9 cellular contexts compared by ENCODE assay signal in the genomic region with DNA sequence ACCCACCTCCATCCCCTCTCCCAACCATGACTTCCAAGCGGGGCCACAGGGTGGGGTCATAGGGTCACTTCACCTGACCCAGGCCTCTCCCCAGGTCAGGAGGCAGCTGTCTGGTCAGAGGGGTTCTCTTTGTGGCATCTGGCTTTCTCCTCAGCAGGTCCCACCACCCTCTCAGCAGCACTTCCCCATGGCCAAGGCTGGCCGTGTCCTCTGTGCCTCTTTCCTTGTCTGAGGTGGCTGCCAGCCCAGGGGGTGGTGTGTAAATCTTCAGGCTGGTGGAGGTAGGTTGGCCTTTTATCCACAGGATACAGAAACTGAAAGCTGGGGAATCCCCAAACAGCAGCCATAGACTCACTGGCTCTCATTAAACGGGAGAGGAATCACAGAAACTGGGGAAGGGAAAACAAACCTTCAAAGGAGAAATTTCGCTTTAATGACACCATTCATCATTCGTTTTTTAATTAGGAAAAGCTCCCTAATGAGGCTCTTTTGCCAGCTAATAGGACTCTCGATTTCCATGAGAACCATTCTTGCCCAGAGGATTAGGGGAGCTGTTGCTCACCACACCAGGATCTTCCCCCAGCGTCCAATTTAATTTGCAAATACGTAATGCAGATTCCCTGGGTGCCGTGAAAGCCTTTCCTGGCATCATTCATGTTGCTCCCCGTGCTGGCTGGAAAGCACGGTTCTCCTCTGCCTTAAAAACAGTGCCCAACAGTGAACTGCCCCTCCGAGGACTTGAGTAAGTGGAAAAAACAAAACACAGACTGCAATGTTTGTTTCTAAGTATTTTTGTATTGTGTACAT. TPM values are rescaled to one million over a fixed set of nuclear protein-coding genes. Genes with fewer than 3 reads are reported as not detected.
DNase-seq lines count a peak whose midpoint lies in the region; ATAC-seq and TF ChIP-seq lines count a peak whose summit lies in the region.
"Had no signal": no experiment of that assay in that cellular context is flagged by ENCODE, and none has a peak within 500 bp of the region (broad histone marks: within the 10 kb centered on the region; RNA-seq: fewer than 3 reads in every experiment).

No MANE protein-coding gene starts in this region.

- H3K4me3 ChIP-seq in tibial artery: no peak overlapping the region

- CTCF ChIA-PET in Calu3 (lab: Charles Lee): interaction anchor here (0.5 to 0.6 kb wide), 2 partner anchors 87 to 150 kb away, joined by 3 read pairs; no protein-coding TSS in a partner anchor

- no peaks in the 10 kb centered on the region for H3K27me3 ChIP-seq in tibial artery

- intact Hi-C loops in Calu3 (cut with micrococcal nuclease; ENCODE audit: unreplicated experiment) (no loop called here), tibial artery (cut with DNase I; ENCODE audit: low total_unique reads) (no loop called here)

- H3K27ac Mint-ChIP-seq in Calu3 (ENCODE audit: unreplicated experiment) (no peak overlapping the region), naive B cell (peak overlapping the region in 2 of 6 donors; percentile 45 to 48)

- no peaks in the 10 kb centered on the region for H3K4me1 ChIP-seq in tibial artery

- H3K36me3 ChIP-seq in tibial artery: no peaks in the 10 kb centered on the region

- no peaks in the 10 kb centered on the region for H3K9me3 Mint-ChIP-seq in Calu3 (ENCODE audit: low read depth, unreplicated experiment)
- H3K9me3 Mint-ChIP-seq in naive B cell: no peaks in the 10 kb centered on the region

- H3K9me3 ChIP-seq in tibial artery: no peaks in the 10 kb centered on the region

- H3K4me1 Mint-ChIP-seq in Calu3 (ENCODE audit: low read depth, unreplicated experiment): no peaks in the 10 kb centered on the region
- peaks cover 15 to 28% (median 22%) of the 10 kb centered on the region in 3 donors for H3K4me1 Mint-ChIP-seq in naive B cell

- ATAC-seq in naive B cell (ENCODE audit: low read depth in 2 of 2): peak; percentile 30 to 38

- peak overlapping the region; percentile 58 for H3K27ac ChIP-seq in caudate nucleus (ENCODE audit: low read depth, low read length)
- H3K27ac ChIP-seq in tibial artery: no peak overlapping the region

- H3K27me3 Mint-ChIP-seq in Calu3 (ENCODE audit: unreplicated experiment) (no peaks in the 10 kb centered on the region), naive B cell (peaks cover 0 to 12% (median 0%) of the 10 kb centered on the region in 3 donors)

- DNase-seq in Calu3 (peak; percentile 55), RPMI7951 (ENCODE audit: low read depth) (peak; percentile 45), caudate nucleus (lab: John Stamatoyannopoulos, UW) (peak in 10 of 61 donors; percentile 4 to 51 (median 18)), naive B cell (peak; percentile 10), NCI-H187 (lab: John Stamatoyannopoulos, UW) (no peak), tibial artery (no peak), HT-29 (ENCODE audit: low spot score) (no peak), cortex of kidney (lab: John Stamatoyannopoulos, UW) (no peak)

- H3K36me3 Mint-ChIP-seq in Calu3 (ENCODE audit: insufficient read depth, unreplicated experiment) (no peaks in the 10 kb centered on the region), naive B cell (no peaks in the 10 kb centered on the region)

- no TSS peak for BruUV-seq in Calu3 (replicated peaks; lab: Mats Ljungman, UMichigan)

- H3K4me3 Mint-ChIP-seq in Calu3 (ENCODE audit: low read depth, unreplicated experiment): no peak overlapping the region
- peak overlapping the region; percentile 13 to 47 (median 34) for H3K4me3 Mint-ChIP-seq in naive B cell

- TF ChIP-seq CTCF in Calu3 (IDR thresholded peaks at IDR 0.05; ENCODE audit: unreplicated experiment): no peak
- no peak for TF ChIP-seq CTCF in tibial artery (IDR thresholded peaks at IDR 0.05)

RNA-seq across cellular contexts. Expression of gene C17orf75, which starts 18.0 kb away (rescaled TPM):
- 17.6 and 21.1 TPM in 2 replicates for total RNA-seq in Calu3 (2022)
- 12.5 and 18.4 TPM in 2 replicates for total RNA-seq in RPMI7951 (2014; rRNA removed; shearing (Covaris generic))
- 10 to 100 TPM in 3 of 6 donors, 1 to 10 TPM in 3; 4.5 to 12.4 (median 9.6) TPM for polyA plus RNA-seq in naive B cell (ENCODE audit: low read depth in 6 of 6)
- total RNA-seq in HT-29 (2014; rRNA removed; shearing (Covaris generic)): 46.6 and 49.9 TPM in 2 replicates

RNA-seq across cellular contexts. Expression of gene ZNF207, which starts 26.0 kb away (rescaled TPM):
- total RNA-seq in Calu3 (2022): 198 and 212 TPM in 2 replicates
- total RNA-seq in RPMI7951 (2014; rRNA removed; shearing (Covaris generic)): 128 and 151 TPM in 2 replicates
- 100 to 1,000 TPM; 126 to 165 (median 142) TPM for polyA plus RNA-seq in naive B cell (ENCODE audit: low read depth in 6 of 6)
- total RNA-seq in HT-29 (2014; rRNA removed; shearing (Covaris generic)): 146 and 188 TPM in 2 replicates

RNA-seq across cellular contexts. Expression of gene RHBDL3, which starts 58.4 kb away (rescaled TPM):
- 0.24 and 0.27 TPM in 2 replicates for total RNA-seq in Calu3 (2022)
- 0.24 and 0.29 TPM in 2 replicates for total RNA-seq in RPMI7951 (2014; rRNA removed; shearing (Covaris generic))
- not detected for polyA plus RNA-seq in naive B cell (ENCODE audit: low read depth in 6 of 6)
- total RNA-seq in HT-29 (2014; rRNA removed; shearing (Covaris generic)): not detected in 2 replicates
- polyA plus RNA-seq: aorta had no signal

Comparison
In these comparisons a context has a peak if more than half of its experiments do, and no peak if none do; other contexts are left out.
1. DNase-seq: peak in Calu3 (single experiment), RPMI7951 (single experiment) and naive B cell (single experiment); none in NCI-H187 (0 of 2), tibial artery (0 of 2), HT-29 (single experiment) and cortex of kidney (single experiment).